ENCODE assay signal across 9 cellular contexts in the genomic region with DNA sequence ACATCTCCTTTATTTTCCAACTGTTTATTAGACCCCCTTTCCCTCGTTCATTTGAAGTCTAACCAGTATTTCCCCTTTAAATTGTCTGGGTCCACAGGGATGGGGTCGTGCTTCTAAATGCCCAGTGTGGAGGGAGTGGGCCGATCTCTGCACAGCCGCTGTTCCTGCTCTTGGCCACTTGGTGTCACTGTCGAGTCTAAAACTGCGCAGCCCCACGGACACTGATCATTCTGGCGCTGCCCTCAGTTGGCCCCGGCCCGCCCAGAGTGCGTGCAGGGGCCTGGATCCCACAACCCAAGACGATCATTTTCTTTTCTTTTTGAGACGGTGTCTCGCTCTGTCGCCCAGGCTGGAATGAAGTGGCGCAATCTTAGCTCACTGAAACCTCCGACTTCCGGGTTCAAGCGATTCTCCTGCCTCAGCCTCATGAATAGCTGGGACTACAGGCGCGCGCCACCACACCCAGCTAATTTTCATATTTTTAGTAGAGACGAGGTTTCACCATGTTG. TPM values are rescaled to one million over a fixed set of nuclear protein-coding genes. Genes with fewer than 3 reads are reported as not detected.
DNase-seq lines count a peak whose midpoint lies in the region; ATAC-seq, FAIRE-seq and TF ChIP-seq lines count a peak whose summit lies in the region.
"Had no signal": no experiment of that assay in that cellular context is flagged by ENCODE, and none has a peak within 500 bp of the region (broad histone marks: within the 10 kb centered on the region; RNA-seq: fewer than 3 reads in every experiment).

No MANE protein-coding gene starts in this region.

- no peaks in the 10 kb centered on the region for H3K36me3 Mint-ChIP-seq in CD8-positive, alpha-beta T cell

- no peak overlapping the region for H2AFZ ChIP-seq in hepatocyte

- peak; percentile 99 for ATAC-seq in CD8-positive, alpha-beta T cell
- peak; percentile 60 for ATAC-seq in GM21737 (IDR thresholded peaks at IDR 0.05; ENCODE audit: unreplicated experiment)
- ATAC-seq in GM21447 (IDR thresholded peaks at IDR 0.05; ENCODE audit: unreplicated experiment), result no peak

- H3K9me2 ChIP-seq in hepatocyte (replicated peaks; ENCODE audit: insufficient read depth), result no peaks in the 10 kb centered on the region

- intact Hi-C loops in CD8-positive, alpha-beta T cell (cut with DNase I, micrococcal nuclease), result loop anchor here (1.0 to 2.0 kb wide), 6 partner anchors 33 to 263 kb away; no protein-coding TSS in a partner anchor

- CTCF ChIA-PET in CD8-positive, alpha-beta T cell (lab: Charles Lee), result interaction anchor here (0.6 to 3.0 kb wide), 22 partner anchors 10 to 270 kb away, joined by 3 to 55 read pairs (median 4); partner anchors contain the start of gene GPATCH1

- H3K4me3 Mint-ChIP-seq in CD8-positive, alpha-beta T cell, result no peak overlapping the region
- H3K4me3 Mint-ChIP-seq: T-helper 1 cell treated with Interleukin-12 subunit alpha and Interleukin-12 subunit beta and Interleukin-4 antibody, amounts not matched to agents 30 μg/mL and 1 μg/mL, for 36 hours had no signal

- H3K36me3 ChIP-seq in CD8-positive, alpha-beta T cell (ENCODE audit: insufficient read depth, low read length), result no peaks in the 10 kb centered on the region
- H3K36me3 ChIP-seq in hepatocyte (replicated peaks; ENCODE audit: insufficient read depth, low read depth) (no peaks in the 10 kb centered on the region), small intestine (ENCODE audit: control insufficient read depth in 2 of 2, insufficient read depth in 2 of 2, low read length in 2 of 2) (no peaks in the 10 kb centered on the region)

- no peaks in the 10 kb centered on the region for H3K9me3 ChIP-seq in CD8-positive, alpha-beta T cell (ENCODE audit: low read length)
- no peaks in the 10 kb centered on the region for H3K9me3 ChIP-seq in hepatocyte (ENCODE audit: low read depth)
- H3K9me3 ChIP-seq in small intestine (ENCODE audit: control insufficient read depth, low read depth), result no peaks in the 10 kb centered on the region

- H3K9me3 Mint-ChIP-seq in CD8-positive, alpha-beta T cell, result no peaks in the 10 kb centered on the region
- H3K9me3 Mint-ChIP-seq: T-helper 1 cell treated with Interleukin-12 subunit alpha and Interleukin-12 subunit beta and Interleukin-4 antibody, amounts not matched to agents 30 μg/mL and 1 μg/mL, for 36 hours had no signal

- DNase-seq in CD8-positive, alpha-beta T cell, result peak; percentile 17 to 80 (median 57)
- DNase-seq in NCI-H128 (lab: John Stamatoyannopoulos, UW; ENCODE audit: unreplicated experiment), result peak; percentile 15
- DNase-seq in T1000 (lab: John Stamatoyannopoulos, UW), result peak; percentile 6
- DNase-seq in astrocyte of the hippocampus (ENCODE audit: low read depth, low spot score), result peak; percentile 75
- DNase-seq in hepatocyte (ENCODE audit: low spot score), result peak; percentile 77
- peak; percentile 65 for DNase-seq in small intestine

- no peak overlapping the region for H3K27ac ChIP-seq in CD8-positive, alpha-beta T cell (ENCODE audit: low read depth, low read length)
- no peak overlapping the region for H3K27ac ChIP-seq in hepatocyte
- H3K27ac ChIP-seq in small intestine (ENCODE audit: low read depth in 1 of 2, low read length in 1 of 2), result no peak overlapping the region

- WGBS in hepatocyte (ENCODE audit: low lambda C conversion rate, missing lambda C conversion rate), result 37% methylated on average over 23 of the region's 23 CpGs
- WGBS in small intestine, 3 donors, result 19 to 30% (median 22%) methylated on average over 23 of the region's 23 CpGs

- TF ChIP-seq CTCF in CD8-positive, alpha-beta T cell (IDR thresholded peaks at IDR 0.05), result peak; percentile 91
- TF ChIP-seq CTCF in hepatocyte (IDR thresholded peaks at IDR 0.05; ENCODE audit: poor library complexity), result peak; percentile 92

- H3K4me1 ChIP-seq in CD8-positive, alpha-beta T cell (ENCODE audit: insufficient read depth, low read length), result peaks cover 3% of the 10 kb centered on the region
- H3K4me1 ChIP-seq in hepatocyte (ENCODE audit: insufficient read depth), result no peaks in the 10 kb centered on the region
- H3K4me1 ChIP-seq in small intestine (ENCODE audit: control insufficient read depth in 2 of 2, insufficient read depth in 1 of 2, low read depth in 1 of 2, low read length in 1 of 2), result no peaks in the 10 kb centered on the region

- H3K27me3 Mint-ChIP-seq in CD8-positive, alpha-beta T cell (ENCODE audit: low read depth), result peaks cover 2% of the 10 kb centered on the region

- peaks cover 4% of the 10 kb centered on the region for H3K4me1 Mint-ChIP-seq in CD8-positive, alpha-beta T cell (ENCODE audit: low read depth)

- no peak for FAIRE-seq in small intestine (lab: Jason Lieb, UNC)

- POLR2A ChIA-PET in CD8-positive, alpha-beta T cell (lab: Charles Lee), result no interaction called here

- H4K20me1 ChIP-seq in hepatocyte (ENCODE audit: insufficient read depth, poor library complexity, severe bottlenecking), result no peaks in the 10 kb centered on the region

- no peaks in the 10 kb centered on the region for H3K79me2 ChIP-seq in hepatocyte

- H3K27ac Mint-ChIP-seq in CD8-positive, alpha-beta T cell, result no peak overlapping the region
- H3K27ac Mint-ChIP-seq: T-helper 1 cell treated with Interleukin-12 subunit alpha and Interleukin-12 subunit beta and Interleukin-4 antibody, amounts not matched to agents 30 μg/mL and 1 μg/mL, for 36 hours had no signal

- peak overlapping the region; percentile 61 for H3K4me2 ChIP-seq in hepatocyte

- no peaks in the 10 kb centered on the region for H3K27me3 ChIP-seq in CD8-positive, alpha-beta T cell (ENCODE audit: insufficient read depth, low read length)
- no peaks in the 10 kb centered on the region for H3K27me3 ChIP-seq in hepatocyte
- H3K27me3 ChIP-seq in small intestine (ENCODE audit: control insufficient read depth in 2 of 2, insufficient read depth in 2 of 2, low read length in 2 of 2), result no peaks in the 10 kb centered on the region

- no peak overlapping the region for H3K4me3 ChIP-seq in CD8-positive, alpha-beta T cell (ENCODE audit: low read depth, low read length)
- H3K4me3 ChIP-seq in hepatocyte (no peak overlapping the region), small intestine (ENCODE audit: low read depth in 1 of 2, low read length in 2 of 2) (peak overlapping the region in 1 of 2 donors; percentile 14)

RNA-seq across cellular contexts. Expression of gene WDR88, which starts 12.0 kb away (rescaled TPM):
- not detected for total RNA-seq in CD8-positive, alpha-beta T cell
- total RNA-seq in hepatocyte, result not detected in 2 replicates
- polyA plus RNA-seq in hepatocyte (0.11 and 0.61 TPM in 2 replicates), small intestine (not detected)

RNA-seq across cellular contexts. Expression of gene LRP3, which starts 50.2 kb away (rescaled TPM):
- not detected for total RNA-seq in CD8-positive, alpha-beta T cell
- total RNA-seq in hepatocyte, result 35.1 and 37.4 TPM in 2 replicates
- polyA plus RNA-seq in hepatocyte, result 35.5 and 44.0 TPM in 2 replicates
- 10 to 100 TPM in 1 of 3 donors, 1 to 10 TPM in 2; 2.0 to 16.2 (median 3.0) TPM for polyA plus RNA-seq in small intestine

Comparison
In these comparisons a context has a peak if more than half of its experiments do, and no peak if none do; other contexts are left out.
1. DNase-seq: peak in every context shown above with its lines; median percentile 77 in hepatocyte; 75 in astrocyte of the hippocampus; 65 in small intestine; 57 in CD8-positive, alpha-beta T cell; 15 in NCI-H128; 6 in T1000.
2. RNA of gene LRP3, which starts 50.2 kb away (total RNA-seq): 35.1 to 37.4 TPM in hepatocyte; not detected in CD8-positive, alpha-beta T cell; every median in the first group is over 10 times any median in the second.